ENCODE assay signal across 14 cellular contexts in genomic region chr1:39174400-39175081, GRCh38. TPM values are rescaled to one million over a fixed set of nuclear protein-coding genes. Genes with fewer than 3 reads are reported as not detected.
A peak's percentile ranks its signal among the peaks of the same experiment; 100 is the strongest.
DNase-seq lines count a peak whose midpoint lies in the region; ATAC-seq and TF ChIP-seq lines count a peak whose summit lies in the region.
"Had no signal": no experiment of that assay in that cellular context is flagged by ENCODE, and none has a peak within 500 bp of the region (broad histone marks: within the 10 kb centered on the region; RNA-seq: fewer than 3 reads in every experiment).

No MANE protein-coding gene starts in this region.

- H3K79me2 ChIP-seq in hepatocyte, result peaks cover 84% of the 10 kb centered on the region

- H3K27me3 ChIP-seq in heart left ventricle, result no peaks in the 10 kb centered on the region
- no peaks in the 10 kb centered on the region for H3K27me3 ChIP-seq in hepatocyte
- H3K27me3 ChIP-seq in aorta (ENCODE audit: control insufficient read depth in 1 of 2, insufficient read depth in 2 of 2, low read length in 1 of 2), result no peaks in the 10 kb centered on the region
- H3K27me3 ChIP-seq: brain microvascular endothelial cell had no signal

- H3K4me1 ChIP-seq in heart left ventricle (peaks cover 9 to 75% (median 49%) of the 10 kb centered on the region in 12 donors), hepatocyte (ENCODE audit: insufficient read depth) (peaks cover 48% of the 10 kb centered on the region), aorta (ENCODE audit: control insufficient read depth in 1 of 2, insufficient read depth in 2 of 2, low read length in 2 of 2) (peaks cover 7 to 13% of the 10 kb centered on the region in 2 donors)

- H3K4me2 ChIP-seq in hepatocyte, result no peak overlapping the region

- intact Hi-C loops in heart left ventricle (cut with DNase I) (loop anchor here in 3 of 10 donors (5.0 kb wide), 3 partner anchors 32 to 47 kb away; no protein-coding TSS in a partner anchor), Right ventricle myocardium inferior (cut with DNase I) (no loop called here), aorta (cut with DNase I) (loop anchor here in 1 of 2 donors (5.0 kb wide), 1 partner anchor 67 kb away; no protein-coding TSS in a partner anchor)

- no peak overlapping the region for H2AFZ ChIP-seq in hepatocyte

- no peaks in the 10 kb centered on the region for H3K9me3 Mint-ChIP-seq in progenitor cell of endocrine pancreas (ENCODE audit: low read depth)
- H3K9me3 Mint-ChIP-seq in effector memory CD8-positive, alpha-beta T cell, result no peaks in the 10 kb centered on the region
- H3K9me3 Mint-ChIP-seq: stimulated activated naive CD8-positive, alpha-beta T cell treated with anti-CD3 and anti-CD28 coated beads, Interleukin-15, Interleukin-2, amounts not matched to agents 100 ng/mL and 50 ng/mL, for 24 hours had no signal

- peaks cover 72% of the 10 kb centered on the region for H3K4me1 Mint-ChIP-seq in progenitor cell of endocrine pancreas (ENCODE audit: low read depth)
- H3K4me1 Mint-ChIP-seq in effector memory CD8-positive, alpha-beta T cell (ENCODE audit: low read depth in 2 of 2), result no peaks in the 10 kb centered on the region

- no peaks in the 10 kb centered on the region for H3K36me3 Mint-ChIP-seq in progenitor cell of endocrine pancreas (ENCODE audit: insufficient read depth)
- H3K36me3 Mint-ChIP-seq in effector memory CD8-positive, alpha-beta T cell (ENCODE audit: insufficient read depth), result peaks cover under 1% of the 10 kb centered on the region

- 69 to 79% (median 72%) methylated on average over 5 of the region's 5 CpGs for WGBS in heart left ventricle, 4 donors
- 64% methylated on average over 5 of the region's 5 CpGs for WGBS in hepatocyte (ENCODE audit: low lambda C conversion rate, missing lambda C conversion rate)
- 60% methylated on average over 5 of the region's 5 CpGs for WGBS in aorta, 2 donors

- no peaks in the 10 kb centered on the region for H3K27me3 Mint-ChIP-seq in progenitor cell of endocrine pancreas
- no peaks in the 10 kb centered on the region for H3K27me3 Mint-ChIP-seq in effector memory CD8-positive, alpha-beta T cell
- H3K27me3 Mint-ChIP-seq: stimulated activated naive CD8-positive, alpha-beta T cell treated with anti-CD3 and anti-CD28 coated beads, Interleukin-15, Interleukin-2, amounts not matched to agents 100 ng/mL and 50 ng/mL, for 24 hours had no signal

- peak overlapping the region; percentile 22 for H3K27ac Mint-ChIP-seq in progenitor cell of endocrine pancreas
- H3K27ac Mint-ChIP-seq in effector memory CD8-positive, alpha-beta T cell, result no peak overlapping the region
- H3K27ac Mint-ChIP-seq: stimulated activated naive CD8-positive, alpha-beta T cell treated with anti-CD3 and anti-CD28 coated beads, Interleukin-15, Interleukin-2, amounts not matched to agents 100 ng/mL and 50 ng/mL, for 24 hours had no signal

- no peak for ATAC-seq in heart left ventricle
- no peak for ATAC-seq in Right ventricle myocardium inferior
- ATAC-seq in aorta (ENCODE audit: low FRiP score), result no peak
- ATAC-seq in omental fat pad (ENCODE audit: low FRiP score), result no peak
- ATAC-seq in GM18511 (IDR thresholded peaks at IDR 0.05; ENCODE audit: unreplicated experiment), result no peak
- no peak for ATAC-seq in effector memory CD8-positive, alpha-beta T cell (replicated peaks)

- no peaks in the 10 kb centered on the region for H3K9me2 ChIP-seq in hepatocyte (replicated peaks; ENCODE audit: insufficient read depth)

- no peak overlapping the region for H3K4me3 ChIP-seq in heart left ventricle
- H3K4me3 ChIP-seq in hepatocyte, result no peak overlapping the region
- H3K4me3 ChIP-seq in aorta (ENCODE audit: low read length in 2 of 2), result no peak overlapping the region

- no peaks in the 10 kb centered on the region for H4K20me1 ChIP-seq in hepatocyte (ENCODE audit: insufficient read depth, poor library complexity, severe bottlenecking)

- no peak overlapping the region for H3K4me3 Mint-ChIP-seq in progenitor cell of endocrine pancreas (ENCODE audit: low read depth)
- no peak overlapping the region for H3K4me3 Mint-ChIP-seq in effector memory CD8-positive, alpha-beta T cell
- H3K4me3 Mint-ChIP-seq: stimulated activated naive CD8-positive, alpha-beta T cell treated with anti-CD3 and anti-CD28 coated beads, Interleukin-15, Interleukin-2, amounts not matched to agents 100 ng/mL and 50 ng/mL, for 24 hours had no signal

- no peak for DNase-seq in heart left ventricle
- DNase-seq in Right ventricle myocardium inferior (ENCODE audit: missing footprints), result no peak
- no peak for DNase-seq in hepatocyte (ENCODE audit: low spot score)
- no peak for DNase-seq in progenitor cell of endocrine pancreas (ENCODE audit: low spot score, unreplicated experiment)
- DNase-seq in aorta, result no peak
- no peak for DNase-seq in omental fat pad (ENCODE audit: low spot score)
- DNase-seq in effector memory CD8-positive, alpha-beta T cell, result no peak
- DNase-seq: activated CD4-positive, alpha-beta T cell treated with anti-CD3 and anti-CD28 coated beads for 4 hours; brain microvascular endothelial cell; erythroblast; stimulated activated CD4-positive, alpha-beta T cell treated with anti-CD3 and anti-CD28 coated beads, Interleukin-4, amount 100 ng/mL, for 1 hour; T-helper 1 cell had no signal

- H3K27ac ChIP-seq in heart left ventricle (peak overlapping the region in 8 of 12 donors; percentile 7 to 79 (median 64)), hepatocyte (peak overlapping the region; percentile 29), aorta (ENCODE audit: low read depth in 1 of 2, low read length in 2 of 2) (peak overlapping the region; percentile 79 to 93)
- H3K27ac ChIP-seq: brain microvascular endothelial cell had no signal

- no peak for TF ChIP-seq POLR2A in heart left ventricle (IDR thresholded peaks at IDR 0.05)

- H3K9me3 ChIP-seq in heart left ventricle (no peaks in the 10 kb centered on the region), hepatocyte (ENCODE audit: low read depth) (no peaks in the 10 kb centered on the region), aorta (ENCODE audit: control insufficient read depth, low read length) (no peaks in the 10 kb centered on the region)

- TF ChIP-seq CTCF in heart left ventricle (IDR thresholded peaks at IDR 0.05) (no peak), hepatocyte (IDR thresholded peaks at IDR 0.05; ENCODE audit: poor library complexity) (no peak), progenitor cell of endocrine pancreas (IDR thresholded peaks at IDR 0.05; ENCODE audit: unreplicated experiment) (no peak), omental fat pad (IDR thresholded peaks at IDR 0.05) (no peak)

- H3K36me3 ChIP-seq in heart left ventricle (no peaks in the 10 kb centered on the region), hepatocyte (replicated peaks; ENCODE audit: insufficient read depth, low read depth) (no peaks in the 10 kb centered on the region), aorta (ENCODE audit: control insufficient read depth in 1 of 2, insufficient read depth in 2 of 2, low read length in 1 of 2) (no peaks in the 10 kb centered on the region)
- H3K36me3 ChIP-seq: brain microvascular endothelial cell had no signal

RNA-seq across cellular contexts. Expression of gene MACF1, which starts 30.0 kb away (rescaled TPM):
- total RNA-seq in heart left ventricle (100 to 1,000 TPM; 183 to 436 (median 290) TPM), Right ventricle myocardium inferior (217 TPM), hepatocyte (136 TPM in 2 replicates), progenitor cell of endocrine pancreas (241 and 285 TPM in 2 replicates), aorta (100 to 1,000 TPM; 613 to 785 TPM), omental fat pad (100 to 1,000 TPM; 230 to 378 (median 300) TPM)
- polyA plus RNA-seq in heart left ventricle (100 to 1,000 TPM; 102 to 120 TPM), hepatocyte (47.1 and 60.1 TPM in 2 replicates), aorta (100 to 1,000 TPM in 1 of 2 donors, 10 to 100 TPM in 1; 38.9 to 159 TPM)

Comparison
In these comparisons a context has a peak if more than half of its experiments do, and no peak if none do; other contexts are left out.
1. H3K27ac ChIP-seq: peak in every context shown above with its lines; median percentile 86 in aorta; 64 in heart left ventricle; 29 in hepatocyte.